12 cellular contexts compared by ENCODE assay signal in the genomic region with DNA sequence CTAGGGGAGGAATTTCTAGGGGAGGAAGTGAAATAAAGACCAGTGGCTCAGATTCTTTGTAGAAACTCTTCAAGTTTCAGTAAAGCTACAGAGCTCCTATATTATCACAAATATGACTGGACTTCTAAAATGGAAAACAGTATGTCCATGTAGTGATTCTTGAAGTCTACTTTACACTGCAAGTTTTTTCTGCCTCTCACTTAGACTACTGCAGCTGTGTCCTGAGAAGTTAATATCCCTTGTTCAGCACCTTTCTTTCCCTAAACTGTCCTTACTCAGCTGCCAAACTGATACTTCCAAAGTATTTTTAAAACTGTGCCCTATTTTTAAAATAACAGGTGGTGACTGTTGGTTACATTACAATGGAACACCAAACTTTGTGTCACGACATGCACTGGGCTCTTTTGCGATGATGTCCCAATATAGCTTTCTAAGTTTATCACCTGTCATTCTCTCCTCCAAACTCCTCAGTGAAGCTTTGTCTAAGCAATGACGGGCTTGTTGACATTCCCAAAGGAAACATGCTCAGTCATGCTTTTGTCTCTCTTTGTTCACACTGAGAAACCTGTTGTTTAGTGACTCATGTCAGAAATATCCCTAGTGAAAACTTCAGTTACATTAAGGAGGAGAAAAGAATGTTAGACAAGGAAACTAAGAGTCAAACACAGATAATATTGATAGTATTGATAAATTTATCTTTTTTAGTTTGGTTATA.
A peak's percentile ranks its signal among the peaks of the same experiment; 100 is the strongest.
DNase-seq lines count a peak whose midpoint lies in the region; ATAC-seq and TF ChIP-seq lines count a peak whose summit lies in the region.
"Had no signal": no experiment of that assay in that cellular context is flagged by ENCODE, and none has a peak within 500 bp of the region (broad histone marks: within the 10 kb centered on the region; RNA-seq: fewer than 3 reads in every experiment).

No MANE protein-coding gene starts in this region.

- TF ChIP-seq CTCF in smooth muscle cell (IDR thresholded peaks at IDR 0.05; ENCODE audit: borderline replicate concordance, insufficient read depth, poor library complexity, severe bottlenecking) (no peak), upper lobe of right lung (IDR thresholded peaks at IDR 0.05) (no peak)

- H3K36me3 ChIP-seq in NT2/D1 (ENCODE audit: insufficient read depth, insufficient read length, low read length) (no peaks in the 10 kb centered on the region), smooth muscle cell (ENCODE audit: low read depth) (no peaks in the 10 kb centered on the region), upper lobe of right lung (no peaks in the 10 kb centered on the region)
- H3K36me3 ChIP-seq: left ventricle myocardium inferior had no signal

- DNase-seq in SIG-M5 treated with dmso at 0.1 percent for 504 hours (lab: John Stamatoyannopoulos, UW; ENCODE audit: unreplicated experiment) (peak; percentile 25), SIG-M5 (lab: John Stamatoyannopoulos, UW) (no peak), NT2/D1 (ENCODE audit: low read depth, low spot score) (peak; percentile 66), glomerular visceral epithelial cell (ENCODE audit: extremely low spot score) (peak; percentile 71), smooth muscle cell (lab: John Stamatoyannopoulos, UW; ENCODE audit: unreplicated experiment) (no peak), upper lobe of right lung (no peak), DMS114 treated with DMSO at 0.1 percent for 48 hours (lab: John Stamatoyannopoulos, UW; ENCODE audit: unreplicated experiment) (no peak)
- DNase-seq: activated naive CD4-positive, alpha-beta T cell; left ventricle myocardium inferior; NCI-H187 had no signal

- no peaks in the 10 kb centered on the region for H4K20me1 ChIP-seq in smooth muscle cell (ENCODE audit: low read depth)

- H3K4me1 ChIP-seq in NT2/D1 (ENCODE audit: insufficient read depth, insufficient read length) (no peaks in the 10 kb centered on the region), smooth muscle cell (ENCODE audit: low read depth) (no peaks in the 10 kb centered on the region), upper lobe of right lung (no peaks in the 10 kb centered on the region)
- H3K4me1 ChIP-seq: left ventricle myocardium inferior had no signal

- no peak overlapping the region for H3K9ac ChIP-seq in NT2/D1 (ENCODE audit: insufficient read length, low read depth)
- no peak overlapping the region for H3K9ac ChIP-seq in smooth muscle cell (ENCODE audit: low read depth)

- intact Hi-C loops in upper lobe of right lung (cut with DNase I): no loop called here

- no peaks in the 10 kb centered on the region for H3K79me2 ChIP-seq in smooth muscle cell (ENCODE audit: low read depth)

- H3F3A ChIP-seq in smooth muscle cell (ENCODE audit: low read depth): no peaks in the 10 kb centered on the region

- H3K4me3 ChIP-seq in NT2/D1 (ENCODE audit: insufficient read length, low read depth): no peak overlapping the region
- H3K4me3 ChIP-seq in smooth muscle cell: no peak overlapping the region
- H3K4me3 ChIP-seq in upper lobe of right lung: no peak overlapping the region
- H3K4me3 ChIP-seq: GM12878, left ventricle myocardium inferior had no signal

- ATAC-seq in GM21381 (IDR thresholded peaks at IDR 0.05; ENCODE audit: unreplicated experiment) (no peak), upper lobe of right lung (no peak)
- ATAC-seq: GM12878 had no signal

- WGBS in smooth muscle cell (ENCODE audit: low lambda C conversion rate): 32% methylated on average over 3 of the region's 3 CpGs

- peak overlapping the region; percentile 8 for H3K27ac ChIP-seq in smooth muscle cell (ENCODE audit: low read depth)
- H3K27ac ChIP-seq in upper lobe of right lung: no peak overlapping the region
- H3K27ac ChIP-seq: left ventricle myocardium inferior had no signal

- no peaks in the 10 kb centered on the region for H3K27me3 ChIP-seq in NT2/D1 (ENCODE audit: insufficient read depth, insufficient read length)
- H3K27me3 ChIP-seq in smooth muscle cell (ENCODE audit: low read depth): no peaks in the 10 kb centered on the region
- H3K27me3 ChIP-seq in upper lobe of right lung: no peaks in the 10 kb centered on the region

- H3K9me3 ChIP-seq in NT2/D1 (ENCODE audit: insufficient read depth, low read length) (no peaks in the 10 kb centered on the region), smooth muscle cell (replicated peaks; ENCODE audit: low read depth) (no peaks in the 10 kb centered on the region), upper lobe of right lung (no peaks in the 10 kb centered on the region)

- H3K4me2 ChIP-seq in smooth muscle cell: no peak overlapping the region

- no peak overlapping the region for H2AFZ ChIP-seq in smooth muscle cell (ENCODE audit: low read depth)

Comparison
In these comparisons a context has a peak if more than half of its experiments do, and no peak if none do; other contexts are left out.
1. DNase-seq: peak in SIG-M5 treated with dmso at 0.1 percent for 504 hours (single experiment), NT2/D1 (single experiment) and glomerular visceral epithelial cell (single experiment); none in SIG-M5 (single experiment), smooth muscle cell (single experiment), upper lobe of right lung (single experiment) and DMS114 treated with DMSO at 0.1 percent for 48 hours (single experiment).